2 cellular contexts compared by ENCODE assay signal in genomic region chr18:52766002-52766540, GRCh38.
TF ChIP-seq lines count a peak whose summit lies in the region.

No MANE protein-coding gene starts in this region.

TF ChIP-seq in WTC11, 78 proteins besides CTCF, POLR2A, EP300 and RAD21 (continued from another document):
- no peak for TF ChIP-seq STAT6 (CRISPR knock-in tag; conservative IDR thresholded peaks at IDR 0.05; ENCODE audit: low read depth)
- no peak for TF ChIP-seq ESRRA (CRISPR knock-in tag; IDR thresholded peaks at IDR 0.05; ENCODE audit: borderline replicate concordance)
- TF ChIP-seq, protein P1, sequence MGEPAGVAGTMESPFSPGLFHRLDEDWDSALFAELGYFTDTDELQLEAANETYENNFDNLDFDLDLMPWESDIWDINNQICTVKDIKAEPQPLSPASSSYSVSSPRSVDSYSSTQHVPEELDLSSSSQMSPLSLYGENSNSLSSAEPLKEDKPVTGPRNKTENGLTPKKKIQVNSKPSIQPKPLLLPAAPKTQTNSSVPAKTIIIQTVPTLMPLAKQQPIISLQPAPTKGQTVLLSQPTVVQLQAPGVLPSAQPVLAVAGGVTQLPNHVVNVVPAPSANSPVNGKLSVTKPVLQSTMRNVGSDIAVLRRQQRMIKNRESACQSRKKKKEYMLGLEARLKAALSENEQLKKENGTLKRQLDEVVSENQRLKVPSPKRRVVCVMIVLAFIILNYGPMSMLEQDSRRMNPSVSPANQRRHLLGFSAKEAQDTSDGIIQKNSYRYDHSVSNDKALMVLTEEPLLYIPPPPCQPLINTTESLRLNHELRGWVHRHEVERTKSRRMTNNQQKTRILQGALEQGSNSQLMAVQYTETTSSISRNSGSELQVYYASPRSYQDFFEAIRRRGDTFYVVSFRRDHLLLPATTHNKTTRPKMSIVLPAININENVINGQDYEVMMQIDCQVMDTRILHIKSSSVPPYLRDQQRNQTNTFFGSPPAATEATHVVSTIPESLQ (CRISPR knock-in tag; IDR thresholded peaks at IDR 0.05) = no peak
- no peak for TF ChIP-seq FOXP1 (CRISPR knock-in tag; IDR thresholded peaks at IDR 0.05; ENCODE audit: borderline replicate concordance)
- TF ChIP-seq FOXJ3 (CRISPR knock-in tag; IDR thresholded peaks at IDR 0.05; ENCODE audit: borderline replicate concordance) = no peak
- TF ChIP-seq SOX15 (CRISPR knock-in tag; IDR thresholded peaks at IDR 0.05) = no peak
- no peak for TF ChIP-seq E2F5 (CRISPR knock-in tag; IDR thresholded peaks at IDR 0.05)
- TF ChIP-seq ZNF263 (CRISPR knock-in tag; IDR thresholded peaks at IDR 0.05; ENCODE audit: low read depth) = no peak
- no peak for TF ChIP-seq GABPB1 (CRISPR knock-in tag; IDR thresholded peaks at IDR 0.05)
- no peak for TF ChIP-seq NFE2L1 (CRISPR knock-in tag; IDR thresholded peaks at IDR 0.05)
- TF ChIP-seq KAT7 (CRISPR knock-in tag; IDR thresholded peaks at IDR 0.05; ENCODE audit: borderline replicate concordance) = no peak

TF ChIP-seq in SK-N-SH treated with all-trans-retinoic acid at 6 μM for 48 hours, 23 proteins besides CTCF, POLR2A, EP300 and RAD21 (continued from another document):
- no peak for TF ChIP-seq SNAI2 (CRISPR knock-in tag; IDR thresholded peaks at IDR 0.05)
- TF ChIP-seq ESRRG (CRISPR knock-in tag; IDR thresholded peaks at IDR 0.05) = no peak
- TF ChIP-seq, protein P2, sequence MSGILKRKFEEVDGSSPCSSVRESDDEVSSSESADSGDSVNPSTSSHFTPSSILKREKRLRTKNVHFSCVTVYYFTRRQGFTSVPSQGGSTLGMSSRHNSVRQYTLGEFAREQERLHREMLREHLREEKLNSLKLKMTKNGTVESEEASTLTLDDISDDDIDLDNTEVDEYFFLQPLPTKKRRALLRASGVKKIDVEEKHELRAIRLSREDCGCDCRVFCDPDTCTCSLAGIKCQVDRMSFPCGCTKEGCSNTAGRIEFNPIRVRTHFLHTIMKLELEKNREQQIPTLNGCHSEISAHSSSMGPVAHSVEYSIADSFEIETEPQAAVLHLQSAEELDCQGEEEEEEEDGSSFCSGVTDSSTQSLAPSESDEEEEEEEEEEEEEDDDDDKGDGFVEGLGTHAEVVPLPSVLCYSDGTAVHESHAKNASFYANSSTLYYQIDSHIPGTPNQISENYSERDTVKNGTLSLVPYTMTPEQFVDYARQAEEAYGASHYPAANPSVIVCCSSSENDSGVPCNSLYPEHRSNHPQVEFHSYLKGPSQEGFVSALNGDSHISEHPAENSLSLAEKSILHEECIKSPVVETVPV (CRISPR knock-in tag; IDR thresholded peaks at IDR 0.05) = no peak
- TF ChIP-seq ZC3H10 (CRISPR knock-in tag; IDR thresholded peaks at IDR 0.05) = no peak
- TF ChIP-seq OSR1 (CRISPR knock-in tag; IDR thresholded peaks at IDR 0.05) = no peak
TF ChIP-seq in SK-N-SH treated with all-trans-retinoic acid at 6 μM for 48 hours: peak in this region for 0.
